Comparison of ENCODE assay signal across 1 cellular context in the genomic region with DNA sequence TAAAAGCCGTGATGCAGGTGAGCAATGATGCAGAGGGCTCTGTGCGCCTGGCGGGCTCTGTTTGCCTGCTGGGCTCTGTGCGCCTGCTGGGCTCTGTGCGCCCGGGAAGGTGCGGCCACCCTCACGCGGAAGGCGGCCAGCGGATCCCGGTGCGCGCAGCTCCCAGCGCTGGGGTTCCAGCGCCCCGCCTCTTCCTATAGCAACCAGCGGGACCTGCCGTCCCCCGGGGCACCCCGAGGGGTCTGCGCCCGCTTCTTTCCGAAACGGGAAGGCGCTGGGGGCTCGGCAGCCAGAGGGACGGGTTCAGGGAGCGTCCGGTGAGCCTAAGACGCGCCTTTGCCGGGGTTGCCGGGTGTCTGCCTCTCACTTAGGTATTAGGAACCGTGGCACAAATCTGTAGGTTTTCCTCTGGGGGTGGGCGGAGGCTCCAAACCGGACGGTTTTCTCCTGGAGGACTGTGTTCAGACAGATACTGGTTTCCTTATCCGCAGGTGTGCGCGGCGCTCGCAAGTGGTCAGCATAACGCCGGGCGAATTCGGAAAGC.
TF ChIP-seq lines count a peak whose summit lies in the region.

No MANE protein-coding gene starts in this region.

TF ChIP-seq in HepG2, 621 proteins besides CTCF, POLR2A, EP300 and RAD21 (continued from another document):
- TF ChIP-seq, protein P1, sequence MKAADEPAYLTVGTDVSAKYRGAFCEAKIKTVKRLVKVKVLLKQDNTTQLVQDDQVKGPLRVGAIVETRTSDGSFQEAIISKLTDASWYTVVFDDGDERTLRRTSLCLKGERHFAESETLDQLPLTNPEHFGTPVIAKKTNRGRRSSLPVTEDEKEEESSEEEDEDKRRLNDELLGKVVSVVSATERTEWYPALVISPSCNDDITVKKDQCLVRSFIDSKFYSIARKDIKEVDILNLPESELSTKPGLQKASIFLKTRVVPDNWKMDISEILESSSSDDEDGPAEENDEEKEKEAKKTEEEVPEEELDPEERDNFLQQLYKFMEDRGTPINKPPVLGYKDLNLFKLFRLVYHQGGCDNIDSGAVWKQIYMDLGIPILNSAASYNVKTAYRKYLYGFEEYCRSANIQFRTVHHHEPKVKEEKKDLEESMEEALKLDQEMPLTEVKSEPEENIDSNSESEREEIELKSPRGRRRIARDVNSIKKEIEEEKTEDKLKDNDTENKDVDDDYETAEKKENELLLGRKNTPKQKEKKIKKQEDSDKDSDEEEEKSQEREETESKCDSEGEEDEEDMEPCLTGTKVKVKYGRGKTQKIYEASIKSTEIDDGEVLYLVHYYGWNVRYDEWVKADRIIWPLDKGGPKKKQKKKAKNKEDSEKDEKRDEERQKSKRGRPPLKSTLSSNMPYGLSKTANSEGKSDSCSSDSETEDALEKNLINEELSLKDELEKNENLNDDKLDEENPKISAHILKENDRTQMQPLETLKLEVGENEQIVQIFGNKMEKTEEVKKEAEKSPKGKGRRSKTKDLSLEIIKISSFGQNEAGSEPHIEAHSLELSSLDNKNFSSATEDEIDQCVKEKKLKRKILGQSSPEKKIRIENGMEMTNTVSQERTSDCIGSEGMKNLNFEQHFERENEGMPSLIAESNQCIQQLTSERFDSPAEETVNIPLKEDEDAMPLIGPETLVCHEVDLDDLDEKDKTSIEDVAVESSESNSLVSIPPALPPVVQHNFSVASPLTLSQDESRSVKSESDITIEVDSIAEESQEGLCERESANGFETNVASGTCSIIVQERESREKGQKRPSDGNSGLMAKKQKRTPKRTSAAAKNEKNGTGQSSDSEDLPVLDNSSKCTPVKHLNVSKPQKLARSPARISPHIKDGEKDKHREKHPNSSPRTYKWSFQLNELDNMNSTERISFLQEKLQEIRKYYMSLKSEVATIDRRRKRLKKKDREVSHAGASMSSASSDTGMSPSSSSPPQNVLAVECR (CRISPR knock-in tag; IDR thresholded peaks at IDR 0.05; ENCODE audit: borderline replicate concordance): 0 out of 2 replicates have a peak, but pooled peaks have one; percentile 40
- no peak for TF ChIP-seq GFI1 (CRISPR knock-in tag; IDR thresholded peaks at IDR 0.05; ENCODE audit: borderline replicate concordance)
- no peak for TF ChIP-seq PRMT3 (CRISPR knock-in tag; IDR thresholded peaks at IDR 0.05; ENCODE audit: borderline replicate concordance, low read depth)
- TF ChIP-seq ZNF605 (CRISPR knock-in tag; IDR thresholded peaks at IDR 0.05): peak; percentile 26; the same call in 1 of the 2 replicates
- TF ChIP-seq ZFP62 (CRISPR knock-in tag; IDR thresholded peaks at IDR 0.05): no peak
- TF ChIP-seq HMG20A (CRISPR knock-in tag; IDR thresholded peaks at IDR 0.05; ENCODE audit: borderline replicate concordance): no peak
- TF ChIP-seq BORCS8-MEF2B (CRISPR knock-in tag; IDR thresholded peaks at IDR 0.05): 0 out of 2 replicates have a peak, but pooled peaks have one; percentile 12
- no peak for TF ChIP-seq ZNF383 (CRISPR knock-in tag; IDR thresholded peaks at IDR 0.05; ENCODE audit: borderline replicate concordance)
- no peak for TF ChIP-seq SKI (IDR thresholded peaks at IDR 0.05; ENCODE audit: partially characterized antibody)
- TF ChIP-seq, protein P2, sequence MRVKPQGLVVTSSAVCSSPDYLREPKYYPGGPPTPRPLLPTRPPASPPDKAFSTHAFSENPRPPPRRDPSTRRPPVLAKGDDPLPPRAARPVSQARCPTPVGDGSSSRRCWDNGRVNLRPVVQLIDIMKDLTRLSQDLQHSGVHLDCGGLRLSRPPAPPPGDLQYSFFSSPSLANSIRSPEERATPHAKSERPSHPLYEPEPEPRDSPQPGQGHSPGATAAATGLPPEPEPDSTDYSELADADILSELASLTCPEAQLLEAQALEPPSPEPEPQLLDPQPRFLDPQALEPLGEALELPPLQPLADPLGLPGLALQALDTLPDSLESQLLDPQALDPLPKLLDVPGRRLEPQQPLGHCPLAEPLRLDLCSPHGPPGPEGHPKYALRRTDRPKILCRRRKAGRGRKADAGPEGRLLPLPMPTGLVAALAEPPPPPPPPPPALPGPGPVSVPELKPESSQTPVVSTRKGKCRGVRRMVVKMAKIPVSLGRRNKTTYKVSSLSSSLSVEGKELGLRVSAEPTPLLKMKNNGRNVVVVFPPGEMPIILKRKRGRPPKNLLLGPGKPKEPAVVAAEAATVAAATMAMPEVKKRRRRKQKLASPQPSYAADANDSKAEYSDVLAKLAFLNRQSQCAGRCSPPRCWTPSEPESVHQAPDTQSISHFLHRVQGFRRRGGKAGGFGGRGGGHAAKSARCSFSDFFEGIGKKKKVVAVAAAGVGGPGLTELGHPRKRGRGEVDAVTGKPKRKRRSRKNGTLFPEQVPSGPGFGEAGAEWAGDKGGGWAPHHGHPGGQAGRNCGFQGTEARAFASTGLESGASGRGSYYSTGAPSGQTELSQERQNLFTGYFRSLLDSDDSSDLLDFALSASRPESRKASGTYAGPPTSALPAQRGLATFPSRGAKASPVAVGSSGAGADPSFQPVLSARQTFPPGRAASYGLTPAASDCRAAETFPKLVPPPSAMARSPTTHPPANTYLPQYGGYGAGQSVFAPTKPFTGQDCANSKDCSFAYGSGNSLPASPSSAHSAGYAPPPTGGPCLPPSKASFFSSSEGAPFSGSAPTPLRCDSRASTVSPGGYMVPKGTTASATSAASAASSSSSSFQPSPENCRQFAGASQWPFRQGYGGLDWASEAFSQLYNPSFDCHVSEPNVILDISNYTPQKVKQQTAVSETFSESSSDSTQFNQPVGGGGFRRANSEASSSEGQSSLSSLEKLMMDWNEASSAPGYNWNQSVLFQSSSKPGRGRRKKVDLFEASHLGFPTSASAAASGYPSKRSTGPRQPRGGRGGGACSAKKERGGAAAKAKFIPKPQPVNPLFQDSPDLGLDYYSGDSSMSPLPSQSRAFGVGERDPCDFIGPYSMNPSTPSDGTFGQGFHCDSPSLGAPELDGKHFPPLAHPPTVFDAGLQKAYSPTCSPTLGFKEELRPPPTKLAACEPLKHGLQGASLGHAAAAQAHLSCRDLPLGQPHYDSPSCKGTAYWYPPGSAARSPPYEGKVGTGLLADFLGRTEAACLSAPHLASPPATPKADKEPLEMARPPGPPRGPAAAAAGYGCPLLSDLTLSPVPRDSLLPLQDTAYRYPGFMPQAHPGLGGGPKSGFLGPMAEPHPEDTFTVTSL (CRISPR knock-in tag; IDR thresholded peaks at IDR 0.05; ENCODE audit: borderline replicate concordance): no peak
- TF ChIP-seq ZNF547 (CRISPR knock-in tag; IDR thresholded peaks at IDR 0.05): 0 out of 2 replicates have a peak, but pooled peaks have one; percentile 9
- TF ChIP-seq MED8 (CRISPR knock-in tag; IDR thresholded peaks at IDR 0.05; ENCODE audit: insufficient replicate concordance): no peak
- TF ChIP-seq CEBPG (CRISPR knock-in tag; IDR thresholded peaks at IDR 0.05): no peak
- TF ChIP-seq ARNTL (CRISPR knock-in tag; IDR thresholded peaks at IDR 0.05): no peak
- TF ChIP-seq ZBTB42 (CRISPR knock-in tag; IDR thresholded peaks at IDR 0.05): no peak
- TF ChIP-seq ZNF83 (CRISPR knock-in tag; IDR thresholded peaks at IDR 0.05; ENCODE audit: borderline replicate concordance): no peak
- TF ChIP-seq, protein P3, sequence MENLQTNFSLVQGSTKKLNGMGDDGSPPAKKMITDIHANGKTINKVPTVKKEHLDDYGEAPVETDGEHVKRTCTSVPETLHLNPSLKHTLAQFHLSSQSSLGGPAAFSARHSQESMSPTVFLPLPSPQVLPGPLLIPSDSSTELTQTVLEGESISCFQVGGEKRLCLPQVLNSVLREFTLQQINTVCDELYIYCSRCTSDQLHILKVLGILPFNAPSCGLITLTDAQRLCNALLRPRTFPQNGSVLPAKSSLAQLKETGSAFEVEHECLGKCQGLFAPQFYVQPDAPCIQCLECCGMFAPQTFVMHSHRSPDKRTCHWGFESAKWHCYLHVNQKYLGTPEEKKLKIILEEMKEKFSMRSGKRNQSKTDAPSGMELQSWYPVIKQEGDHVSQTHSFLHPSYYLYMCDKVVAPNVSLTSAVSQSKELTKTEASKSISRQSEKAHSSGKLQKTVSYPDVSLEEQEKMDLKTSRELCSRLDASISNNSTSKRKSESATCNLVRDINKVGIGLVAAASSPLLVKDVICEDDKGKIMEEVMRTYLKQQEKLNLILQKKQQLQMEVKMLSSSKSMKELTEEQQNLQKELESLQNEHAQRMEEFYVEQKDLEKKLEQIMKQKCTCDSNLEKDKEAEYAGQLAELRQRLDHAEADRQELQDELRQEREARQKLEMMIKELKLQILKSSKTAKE (CRISPR knock-in tag; IDR thresholded peaks at IDR 0.05; ENCODE audit: borderline replicate concordance): no peak
- TF ChIP-seq ZBTB7B (CRISPR knock-in tag; IDR thresholded peaks at IDR 0.05): no peak
- peak; percentile 5; the same call in 1 of the 2 replicates for TF ChIP-seq KAT8 (CRISPR knock-in tag; IDR thresholded peaks at IDR 0.05)
- TF ChIP-seq, protein P4, sequence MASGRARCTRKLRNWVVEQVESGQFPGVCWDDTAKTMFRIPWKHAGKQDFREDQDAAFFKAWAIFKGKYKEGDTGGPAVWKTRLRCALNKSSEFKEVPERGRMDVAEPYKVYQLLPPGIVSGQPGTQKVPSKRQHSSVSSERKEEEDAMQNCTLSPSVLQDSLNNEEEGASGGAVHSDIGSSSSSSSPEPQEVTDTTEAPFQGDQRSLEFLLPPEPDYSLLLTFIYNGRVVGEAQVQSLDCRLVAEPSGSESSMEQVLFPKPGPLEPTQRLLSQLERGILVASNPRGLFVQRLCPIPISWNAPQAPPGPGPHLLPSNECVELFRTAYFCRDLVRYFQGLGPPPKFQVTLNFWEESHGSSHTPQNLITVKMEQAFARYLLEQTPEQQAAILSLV (CRISPR knock-in tag; IDR thresholded peaks at IDR 0.05; ENCODE audit: borderline replicate concordance): no peak
- TF ChIP-seq, protein P5, sequence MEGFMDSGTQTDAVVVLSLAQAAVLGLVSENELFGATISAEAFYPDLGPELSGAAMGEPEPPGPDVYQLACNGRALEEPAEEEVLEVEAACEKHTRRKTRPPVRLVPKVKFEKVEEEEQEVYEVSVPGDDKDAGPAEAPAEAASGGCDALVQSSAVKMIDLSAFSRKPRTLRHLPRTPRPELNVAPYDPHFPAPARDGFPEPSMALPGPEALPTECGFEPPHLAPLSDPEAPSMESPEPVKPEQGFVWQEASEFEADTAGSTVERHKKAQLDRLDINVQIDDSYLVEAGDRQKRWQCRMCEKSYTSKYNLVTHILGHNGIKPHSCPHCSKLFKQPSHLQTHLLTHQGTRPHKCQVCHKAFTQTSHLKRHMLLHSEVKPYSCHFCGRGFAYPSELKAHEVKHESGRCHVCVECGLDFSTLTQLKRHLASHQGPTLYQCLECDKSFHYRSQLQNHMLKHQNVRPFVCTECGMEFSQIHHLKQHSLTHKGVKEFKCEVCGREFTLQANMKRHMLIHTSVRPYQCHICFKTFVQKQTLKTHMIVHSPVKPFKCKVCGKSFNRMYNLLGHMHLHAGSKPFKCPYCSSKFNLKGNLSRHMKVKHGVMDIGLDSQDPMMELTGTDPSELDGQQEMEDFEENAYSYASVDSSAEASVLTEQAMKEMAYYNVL (CRISPR knock-in tag; IDR thresholded peaks at IDR 0.05; ENCODE audit: borderline replicate concordance): no peak
- no peak for TF ChIP-seq ZNF256 (CRISPR knock-in tag; conservative IDR thresholded peaks at IDR 0.05)
